33 cellular contexts compared by ENCODE assay signal in genomic region chr6:70779934-70780333, GRCh38.
"Had no signal": no experiment of that assay in that cellular context is flagged by ENCODE, and none has a peak within 500 bp of the region (broad histone marks: within the 10 kb centered on the region; RNA-seq: fewer than 3 reads in every experiment).

No MANE protein-coding gene starts in this region.

- DNase-seq: Karpas-422, Kasumi-1, KBM-7, KG1, MG63, MV-4-11, NCI-H1048, NCI-H1092, NCI-H1092 treated with DMSO at 0.1 percent for 48 hours, NCI-H1105, NCI-H1105 treated with DMSO at 0.1 percent for 48 hours, NCI-H1417, NCI-H1417 treated with DMSO at 0.1 percent for 48 hours, NCI-H1436, NCI-H1436 treated with DMSO at 0.1 percent for 48 hours, NCI-H146, NCI-H1694, NCI-H1694 treated with DMSO at 0.1 percent for 48 hours, NCI-H187, NCI-H187 treated with DMSO at 0.1 percent for 48 hours, NCI-H1930, NCI-H2029, NCI-H2029 treated with DMSO at 0.1 percent for 48 hours, NCI-H2081, NCI-H2081 treated with DMSO at 0.1 percent for 48 hours, NCI-H2107, NCI-H2171, NCI-H2171 treated with DMSO at 0.1 percent for 48 hours, NCI-H2227 treated with DMSO at 0.1 percent for 48 hours, NCI-H226, NCI-H345, NCI-H446, NCI-H446 treated with DMSO at 0.1 percent for 48 hours had no signal
